ENCODE assay signal across 8 cellular contexts in genomic region chr5:181243521-181244307, GRCh38.
DNase-seq lines count a peak whose midpoint lies in the region; ATAC-seq and TF ChIP-seq lines count a peak whose summit lies in the region.

Gene RACK1 (minus strand): TSS chr5:181243906. CDS start chr5:181243800, 106 bp downstream.

- no peaks in the 10 kb centered on the region for H3K9me3 ChIP-seq in SU-DHL-6 (ENCODE audit: insufficient read depth, low read length)

- no peaks in the 10 kb centered on the region for H3K27me3 ChIP-seq in SU-DHL-6 (ENCODE audit: low read length)
- no peaks in the 10 kb centered on the region for H3K27me3 ChIP-seq in brain microvascular endothelial cell (replicated peaks)

- H3K9ac ChIP-seq in SU-DHL-6 (ENCODE audit: low read length), result peak within 1 kb of the TSS; percentile 95

- H3K36me3 ChIP-seq in SU-DHL-6 (ENCODE audit: low read length), result peaks cover 28% of the 10 kb centered on the region
- H3K36me3 ChIP-seq in brain microvascular endothelial cell (replicated peaks), result peaks cover 47% of the 10 kb centered on the region

- peaks cover 64% of the 10 kb centered on the region for H3F3A ChIP-seq in SU-DHL-6 (ENCODE audit: insufficient read depth)

- H3K9me2 ChIP-seq in SU-DHL-6 (replicated peaks; ENCODE audit: insufficient read depth, low read length), result no peaks in the 10 kb centered on the region

- H3K27ac ChIP-seq in SU-DHL-6 (ENCODE audit: low read depth, low read length) (peak within 1 kb of the TSS; percentile 91), brain microvascular endothelial cell (peak within 1 kb of the TSS; percentile 94)

- H2AFZ ChIP-seq in SU-DHL-6 (ENCODE audit: low read depth, low read length, severe bottlenecking), result peak within 1 kb of the TSS; percentile 61

- in situ Hi-C loops in brain microvascular endothelial cell (cut with HindIII; ENCODE audit: low pct_ligation_motif_present, low sequenced_read_pairs), result no loop called here

- TF ChIP-seq CTCF in SU-DHL-6 (IDR thresholded peaks at IDR 0.05; ENCODE audit: insufficient read depth, low read length, poor library complexity, severe bottlenecking), result no peak
- no peak for TF ChIP-seq CTCF in brain microvascular endothelial cell (IDR thresholded peaks at IDR 0.05; ENCODE audit: low read depth, low read length, missing control alignments)

- DNase-seq in brain microvascular endothelial cell, result peak; percentile 88
- DNase-seq in iPS-NIHi7 (ENCODE audit: extremely low spot score), result peak; percentile 72
- DNase-seq in stimulated activated CD4-positive, alpha-beta T cell treated with anti-CD3 and anti-CD28 coated beads, Interleukin-12 subunit alpha, Interleukin-12 subunit beta, amount 100 ng/mL, for 24 hours (ENCODE audit: low read depth in 2 of 2), result peak; percentile 79 to 83
- no peak for DNase-seq in NOMO-1 treated with dmso at 0.1 percent for 144 hours (lab: John Stamatoyannopoulos, UW; ENCODE audit: unreplicated experiment)
- DNase-seq in stimulated activated naive CD4-positive, alpha-beta T cell treated with Interleukin-2 at 50 U/mL for 16 hours (lab: John Stamatoyannopoulos, UW), result no peak

- peaks cover 21% of the 10 kb centered on the region; the same call in 1 of the 2 replicates for H4K20me1 ChIP-seq in SU-DHL-6 (ENCODE audit: low read depth, low read length)

- peak within 1 kb of the TSS; percentile 87 for H3K4me3 ChIP-seq in SU-DHL-6 (ENCODE audit: insufficient read depth, low read length, poor library complexity, severe bottlenecking)
- H3K4me3 ChIP-seq in brain microvascular endothelial cell (ENCODE audit: low read depth, low read length), result peak within 1 kb of the TSS; percentile 99

- ATAC-seq in GM18520 (IDR thresholded peaks at IDR 0.05; ENCODE audit: unreplicated experiment) (peak; percentile 44), HG03039 (IDR thresholded peaks at IDR 0.05; ENCODE audit: unreplicated experiment) (peak; percentile 45)

- H3K4me2 ChIP-seq in SU-DHL-6 (ENCODE audit: low read depth, low read length, poor library complexity, severe bottlenecking), result peak within 1 kb of the TSS; percentile 73

- H3K79me2 ChIP-seq in SU-DHL-6 (ENCODE audit: insufficient read depth, low read length), result peaks cover 64% of the 10 kb centered on the region

Comparison
In these comparisons a context has a peak if more than half of its experiments do, and no peak if none do; other contexts are left out.
1. DNase-seq: peak in brain microvascular endothelial cell (single experiment), iPS-NIHi7 (single experiment) and stimulated activated CD4-positive, alpha-beta T cell treated with anti-CD3 and anti-CD28 coated beads, Interleukin-12 subunit alpha, Interleukin-12 subunit beta, amount 100 ng/mL, for 24 hours (2 of 2); none in NOMO-1 treated with dmso at 0.1 percent for 144 hours (single experiment) and stimulated activated naive CD4-positive, alpha-beta T cell treated with Interleukin-2 at 50 U/mL for 16 hours (single experiment).